In the genomic region with DNA sequence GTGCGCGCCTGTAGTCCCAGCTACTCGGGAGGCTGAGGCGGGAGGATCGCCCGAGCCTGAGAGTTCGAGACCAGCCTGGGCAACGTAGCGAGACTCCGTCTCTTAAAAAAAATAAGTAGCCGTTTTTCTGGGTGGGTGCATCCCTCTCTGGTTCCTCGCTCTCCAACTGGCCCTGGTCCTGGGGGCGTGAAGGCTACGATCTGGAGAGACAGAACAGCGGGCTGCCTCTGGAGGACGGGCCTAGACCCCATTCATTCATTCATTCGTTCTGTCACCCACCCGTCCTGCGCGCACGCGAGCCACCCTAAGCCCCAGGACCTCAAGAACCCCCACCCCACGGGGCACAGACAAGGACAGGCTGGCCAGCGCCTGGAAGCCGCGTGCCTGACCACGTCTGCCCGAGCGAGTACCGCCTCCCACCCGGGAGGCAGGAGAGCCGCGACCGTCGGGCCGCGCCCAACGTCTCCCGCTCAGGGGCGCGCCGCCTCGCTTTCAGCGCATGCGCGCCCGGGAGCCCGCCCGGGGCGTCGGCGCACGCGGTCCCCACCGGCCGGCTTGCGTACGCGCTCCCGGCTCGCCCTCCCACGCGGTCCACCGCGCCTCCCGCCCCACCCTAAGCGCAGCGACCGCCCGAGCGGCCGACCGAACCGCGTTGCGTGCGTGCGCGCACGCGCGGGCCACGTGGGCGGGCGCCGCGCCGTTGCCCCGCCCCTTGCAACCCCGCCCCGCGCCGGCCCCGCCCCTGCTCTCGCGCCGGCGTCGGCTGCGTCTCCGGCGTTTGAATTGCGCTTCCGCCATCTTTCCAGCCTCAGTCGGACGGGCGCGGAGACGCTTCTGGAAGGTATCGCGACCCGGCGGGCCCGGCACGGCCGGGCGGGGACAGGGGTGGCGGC, we compare ENCODE assay signal across 8 cellular contexts. TPM values are rescaled to one million over a fixed set of nuclear protein-coding genes. Genes with fewer than 3 reads are reported as not detected.
A peak's percentile ranks its signal among the peaks of the same experiment; 100 is the strongest.
DNase-seq lines count a peak whose midpoint lies in the region; ATAC-seq and TF ChIP-seq lines count a peak whose summit lies in the region.

Gene RAN (plus strand): TSS at position 781 of the 893 bp plus-strand sequence. CDS start 528 bp downstream, outside the sequence.

- H3K79me2 ChIP-seq in OCI-LY7 (ENCODE audit: insufficient read depth, low read depth, low read length) = peaks cover 52% of the 10 kb centered on the region

- TF ChIP-seq RAD21 in IMR-90 (IDR thresholded peaks at IDR 0.05; ENCODE audit: low read length) = no peak

- intact Hi-C loops in IMR-90 (cut with micrococcal nuclease) (loop anchor here (1.0 to 5.0 kb wide), 2 partner anchors 32 to 94 kb away; partner anchors contain the start of gene STX2), OCI-LY7 (cut with micrococcal nuclease; ENCODE audit: unreplicated experiment) (loop anchor here (1.0 to 10.0 kb wide), 5 partner anchors 8 to 1193 kb away; partner anchors contain the start of gene STX2), mucosa of descending colon (cut with DNase I, micrococcal nuclease) (no loop called here)

- in situ Hi-C loops in IMR-90 (cut with MboI; ENCODE audit: low sequenced_read_pairs) = no loop called here

- TF ChIP-seq POLR2A in IMR-90 (IDR thresholded peaks at IDR 0.05; ENCODE audit: low read depth, low read length) = peak; percentile 86

- no peak for TF ChIP-seq CTCF in IMR-90 (conservative IDR thresholded peaks at IDR 0.05; ENCODE audit: low read depth, low read length)
- no peak for TF ChIP-seq CTCF in OCI-LY7 (conservative IDR thresholded peaks at IDR 0.05; ENCODE audit: low read length)
- TF ChIP-seq CTCF in mucosa of descending colon (IDR thresholded peaks at IDR 0.05) = no peak

- H4K5ac ChIP-seq in IMR-90 (ENCODE audit: low read depth, low read length) = peak within 1 kb of the TSS; percentile 73

- H2BK20ac ChIP-seq in IMR-90 (ENCODE audit: low read depth, low read length) = no peak within 1 kb of the TSS

- H2BK5ac ChIP-seq in IMR-90 (ENCODE audit: low read depth, low read length, poor library complexity, severe bottlenecking) = peak within 1 kb of the TSS; percentile 80

- no peaks in the 10 kb centered on the region for H3K4me1 ChIP-seq in IMR-90 (ENCODE audit: control insufficient read depth, insufficient read depth, low read length)
- H3K4me1 ChIP-seq in OCI-LY7 (ENCODE audit: insufficient read depth, low read length, poor library complexity, severe bottlenecking) = peaks cover 39% of the 10 kb centered on the region
- H3K4me1 ChIP-seq in mucosa of descending colon (ENCODE audit: low read depth) = peaks cover 13% of the 10 kb centered on the region

- no peaks in the 10 kb centered on the region for H3K9me1 ChIP-seq in IMR-90 (ENCODE audit: insufficient read depth, low read length)

- peak within 1 kb of the TSS; percentile 70 for H3K18ac ChIP-seq in IMR-90 (ENCODE audit: low read depth, low read length)

- no peak within 1 kb of the TSS for H2BK15ac ChIP-seq in IMR-90 (ENCODE audit: low read depth, low read length)

- H3K27ac ChIP-seq in IMR-90 (ENCODE audit: insufficient read depth, low read length) (peak within 1 kb of the TSS; percentile 84), OCI-LY7 (ENCODE audit: low read depth, low read length, poor library complexity, severe bottlenecking) (peak within 1 kb of the TSS; percentile 96)

- H3K23ac ChIP-seq in IMR-90 (ENCODE audit: low read depth, low read length) = peak within 1 kb of the TSS; percentile 99

- POLR2A ChIA-PET in IMR-90 (lab: Charles Lee; ENCODE audit: unreplicated experiment) (interaction anchor here (0.5 kb wide), 1 partner anchor 1151 kb away, joined by 12 read pairs; no protein-coding TSS in a partner anchor), OCI-LY7 (lab: Charles Lee) (interaction anchor here (0.8 to 1.0 kb wide), 3 partner anchors 32 to 261 kb away, joined by 3 to 5 read pairs (median 5); no protein-coding TSS in a partner anchor)

- peaks cover 20% of the 10 kb centered on the region for H4K20me1 ChIP-seq in IMR-90 (ENCODE audit: insufficient read depth, low read length)
- H4K20me1 ChIP-seq in OCI-LY7 (ENCODE audit: insufficient read depth, low read length) = peaks cover 26% of the 10 kb centered on the region

- H2AK5ac ChIP-seq in IMR-90 (ENCODE audit: low read depth, low read length) = peak within 1 kb of the TSS; percentile 85

- H3K36me3 ChIP-seq in IMR-90 (ENCODE audit: control insufficient read depth, insufficient read depth, low read length) (peaks cover 22% of the 10 kb centered on the region), OCI-LY7 (ENCODE audit: insufficient read depth, low read length) (peaks cover 43% of the 10 kb centered on the region), mucosa of descending colon (ENCODE audit: low read depth) (peaks cover 5% of the 10 kb centered on the region)

- DNase-seq in D341Med (ENCODE audit: low spot score) (peak; percentile 100), IMR-90 (peak; percentile 92), OCI-LY7 (ENCODE audit: low spot score) (peak; percentile 97), activated T-cell treated with anti-CD3 and anti-CD28 coated beads for 24 hours (ENCODE audit: low read depth) (peak; percentile 93), epidermal melanocyte (ENCODE audit: insufficient read length, low spot score) (peak; percentile 96), mucosa of descending colon (peak; percentile 88 to 96 (median 96))
- DNase-seq in stimulated activated CD8-positive, alpha-beta memory T cell treated with anti-CD3 and anti-CD28 coated beads, Interleukin-4, amount 100 ng/mL, for 1 hour (ENCODE audit: low read depth in 2 of 2, low spot score in 1 of 2) = peak; percentile 71 to 81

- peak within 1 kb of the TSS; percentile 90 for H3K4me3 ChIP-seq in IMR-90 (ENCODE audit: insufficient read depth, low read depth, low read length)
- peak within 1 kb of the TSS; percentile 100 for H3K4me3 ChIP-seq in OCI-LY7 (ENCODE audit: low read depth, low read length, poor library complexity, severe bottlenecking)
- H3K4me3 ChIP-seq in mucosa of descending colon = peak within 1 kb of the TSS; percentile 76

- peak within 1 kb of the TSS; percentile 99 for H3K4ac ChIP-seq in IMR-90 (ENCODE audit: low read depth, low read length)

- peak within 1 kb of the TSS; percentile 80 for H3K56ac ChIP-seq in IMR-90 (ENCODE audit: extremely low read depth, insufficient read depth, low read length)

- H4K91ac ChIP-seq in IMR-90 (ENCODE audit: insufficient read depth, low read depth, low read length) = peak within 1 kb of the TSS; percentile 91

- H2AK9ac ChIP-seq in IMR-90 (replicated peaks; ENCODE audit: low read depth, low read length, poor library complexity) = peak within 1 kb of the TSS; percentile 98

- BruUV-seq in IMR-90 (replicated peaks; lab: Mats Ljungman, UMichigan) = no TSS peak
- BruUV-seq in OCI-LY7 (replicated peaks; lab: Mats Ljungman, UMichigan) = TSS peak; percentile 83

- ATAC-seq in GM21526 (IDR thresholded peaks at IDR 0.05; ENCODE audit: low FRiP score, unreplicated experiment) = peak; percentile 59
- peak; percentile 92 for ATAC-seq in IMR-90 (ENCODE audit: low read depth)
- peak; percentile 97 for ATAC-seq in mucosa of descending colon

- H3K9me3 ChIP-seq in IMR-90 (ENCODE audit: control insufficient read depth, insufficient read depth, low read length) (no peaks in the 10 kb centered on the region), OCI-LY7 (ENCODE audit: low read length) (no peaks in the 10 kb centered on the region), mucosa of descending colon (no peaks in the 10 kb centered on the region)

- CTCF ChIA-PET in IMR-90 (lab: Yijun Ruan, JAX) (no interaction called here), OCI-LY7 (lab: Charles Lee; ENCODE audit: unreplicated experiment) (no interaction called here)

- H3K79me1 ChIP-seq in IMR-90 (ENCODE audit: low read depth in 1 of 2, low read length in 2 of 2) = peaks cover 11 to 29% of the 10 kb centered on the region in 2 experiments; a peak in 2 of 4 replicates

- dilution Hi-C loops in IMR-90 (cut with HindIII; ENCODE audit: low sequenced_read_pairs, unreplicated experiment) = no loop called here

- 1% methylated on average over 30 of the region's 118 CpGs; no CpG with 5 or more reads in 1 of the 2 experiments for WGBS in IMR-90 (ENCODE audit: extremely low coverage in 2 of 2, insufficient read length in 1 of 2), 2 experiments

- H2BK120ac ChIP-seq in IMR-90 (ENCODE audit: low read depth, low read length) = peak within 1 kb of the TSS; percentile 74; the same call in 1 of the 2 replicates

- H2AFZ ChIP-seq in IMR-90 (replicated peaks; ENCODE audit: low read length, poor library complexity) (peak within 1 kb of the TSS; percentile 100), OCI-LY7 (ENCODE audit: low read length) (no peak within 1 kb of the TSS)

- no peaks in the 10 kb centered on the region for H3K27me3 ChIP-seq in IMR-90 (ENCODE audit: control insufficient read depth, insufficient read depth, low read length)

- H4K8ac ChIP-seq in IMR-90 (ENCODE audit: low read depth in 2 of 2, low read length in 2 of 2) = peak within 1 kb of the TSS; percentile 93 to 98

- no peaks in the 10 kb centered on the region for H3K9me2 ChIP-seq in OCI-LY7 (ENCODE audit: insufficient read depth, low read length)

- H3K4me2 ChIP-seq in IMR-90 (ENCODE audit: low read depth, low read length) = peak within 1 kb of the TSS; percentile 79
- H3K4me2 ChIP-seq in OCI-LY7 (ENCODE audit: low read length) = peak within 1 kb of the TSS; percentile 95

- peak within 1 kb of the TSS; percentile 98 for H3K14ac ChIP-seq in IMR-90 (replicated peaks; ENCODE audit: low read depth, low read length)

- peak within 1 kb of the TSS; percentile 91 for H3K9ac ChIP-seq in IMR-90 (ENCODE audit: low read depth, low read length)

TF ChIP-seq in IMR-90, 13 proteins besides CTCF, POLR2A, EP300 and RAD21 (continues in another document):
- TF ChIP-seq RCOR1 (IDR thresholded peaks at IDR 0.05; ENCODE audit: insufficient replicate concordance, low read length) (no peak), NFE2L2 (IDR thresholded peaks at IDR 0.05; ENCODE audit: low read depth, low read length) (no peak), RFX5 (IDR thresholded peaks at IDR 0.05; ENCODE audit: low read depth, low read length) (no peak), FOS (IDR thresholded peaks at IDR 0.05; ENCODE audit: low read depth, low read length) (no peak), SMC3 (IDR thresholded peaks at IDR 0.05; ENCODE audit: low read depth, low read length) (no peak), CEBPB (IDR thresholded peaks at IDR 0.05; ENCODE audit: low read depth, low read length) (no peak), MAZ (IDR thresholded peaks at IDR 0.05; ENCODE audit: borderline replicate concordance, low read depth, low read length) (peak; percentile 80; the same call in 1 of the 2 replicates)

RNA-seq across cellular contexts. Expression of gene RAN, which starts in this region (rescaled TPM):
- total RNA-seq in IMR-90 (2012; rRNA removed) = 898 and 910 TPM in 2 replicates
- 984 and 1,062 TPM in 2 replicates for polyA plus RNA-seq in IMR-90 (2012; rRNA removed)
- 147 and 655 TPM in 2 replicates for polyA plus RNA-seq in IMR-90 (2012; cell fraction: cytosol; rRNA removed)
- 78.5 and 464 TPM in 2 replicates for polyA plus RNA-seq in IMR-90 (2012; cell fraction: nucleus; rRNA removed; ENCODE audit: low replicate concordance)
- total RNA-seq in OCI-LY7 (2014; rRNA removed; shearing (Covaris generic)) = 1,462 and 1,858 TPM in 2 replicates
- total RNA-seq in OCI-LY7 (2022) = 1,734 and 1,957 TPM in 2 replicates
- 100 to 1,000 TPM; 258 to 389 (median 306) TPM for total RNA-seq in mucosa of descending colon

Comparison
In these comparisons a context has a peak if more than half of its experiments do, and no peak if none do; other contexts are left out.
1. Peak in every context shown above with its lines: DNase-seq, ATAC-seq, H3K4me3 ChIP-seq and H3K27ac ChIP-seq.
2. intact Hi-C loops: an anchor here in IMR-90 (1.0 to 5.0 kb wide) and OCI-LY7 (1.0 to 10.0 kb wide); none called in mucosa of descending colon.